ENCODE assay signal across 23 cellular contexts in genomic region chr3:38265604-38266307, GRCh38. TPM values are rescaled to one million over a fixed set of nuclear protein-coding genes. Genes with fewer than 3 reads are reported as not detected.
"Had no signal": no experiment of that assay in that cellular context is flagged by ENCODE, and none has a peak within 500 bp of the region (broad histone marks: within the 10 kb centered on the region; RNA-seq: fewer than 3 reads in every experiment).

TSS of gene SLC22A13 (plus strand) at chr3:38265812. CDS start at chr3:38265861, 49 bp downstream.

- H3K9me3 ChIP-seq: adrenal gland, thyroid gland had no signal

- H3K4me1 ChIP-seq: thyroid gland had no signal

- H3K36me3 ChIP-seq: adrenal gland, thyroid gland had no signal

- ATAC-seq: activated CD4-positive, CD25-positive, alpha-beta regulatory T cell treated with anti-CD3 and anti-CD28 coated beads, Interleukin-2, amount 50 U/mL, for 24 hours; activated naive CD4-positive, alpha-beta T cell treated with anti-CD3 and anti-CD28 coated beads, Interleukin-2, amount 50 U/mL, for 72 hours; activated T-cell treated with anti-CD3 and anti-CD28 coated beads, Interleukin-2, amount 50 U/mL, for 4 hours; effector memory CD8-positive, alpha-beta T cell had no signal

- H3K27me3 Mint-ChIP-seq: activated CD4-positive, alpha-beta T cell treated with anti-CD3 and anti-CD28 coated beads, Interleukin-2, amount 10 ng/mL, durations not matched to agents 7 days and 5 days; effector memory CD8-positive, alpha-beta T cell; naive B cell had no signal

- H3K27ac ChIP-seq: adrenal gland, parathyroid adenoma, thyroid gland had no signal

- H3K27ac Mint-ChIP-seq: activated CD4-positive, alpha-beta T cell treated with anti-CD3 and anti-CD28 coated beads, Interleukin-2, amount 10 ng/mL, durations not matched to agents 7 days and 5 days had no signal

- H3K9me3 Mint-ChIP-seq: activated CD4-positive, alpha-beta T cell treated with anti-CD3 and anti-CD28 coated beads, Interleukin-2, amount 10 ng/mL, durations not matched to agents 7 days and 5 days; activated naive CD4-positive, alpha-beta T cell treated with anti-CD3 and anti-CD28 coated beads, Interleukin-2, amount 50 U/mL, for 72 hours; activated T-cell treated with anti-CD3 and anti-CD28 coated beads, Interleukin-2, amount 50 U/mL, for 4 hours; effector memory CD8-positive, alpha-beta T cell had no signal

- H3K27me3 ChIP-seq: adrenal gland, thyroid gland had no signal

- DNase-seq: activated CD4-positive, alpha-beta T cell treated with anti-CD3 and anti-CD28 coated beads, Interleukin-2, amount 10 ng/mL, durations not matched to agents 7 days and 5 days; activated CD8-positive, alpha-beta memory T cell treated with anti-CD3 and anti-CD28 coated beads, Interleukin-2, amount 50 U/mL, for 4 hours; activated effector memory CD4-positive, alpha-beta T cell treated with anti-CD3 and anti-CD28 coated beads, Interleukin-2, amount 50 U/mL, for 16 hours; activated T-cell treated with anti-CD3 and anti-CD28 coated beads, Interleukin-2, amount 50 U/mL, for 4 hours; adrenal gland; dermis blood vessel endothelial cell; effector memory CD8-positive, alpha-beta T cell; foreskin fibroblast; hippocampal formation; left ventricle myocardium superior; naive B cell; retina; stimulated activated CD4-positive, alpha-beta T cell treated with anti-CD3 and anti-CD28 coated beads, Interleukin-12 subunit alpha, Interleukin-12 subunit beta, amount 100 ng/mL, for 4 hours; stimulated activated CD4-positive, alpha-beta T cell treated with anti-CD3 and anti-CD28 coated beads, Interleukin-1b, Interleukin-23, amount 100 ng/mL, for 48 hours; stimulated activated CD8-positive, alpha-beta memory T cell treated with anti-CD3 and anti-CD28 coated beads, Interleukin-4, amount 100 ng/mL, for 48 hours; stimulated activated naive CD4-positive, alpha-beta T cell; T-helper 1 cell; T1000; thyroid gland had no signal

- H3K4me3 Mint-ChIP-seq: activated CD4-positive, alpha-beta T cell treated with anti-CD3 and anti-CD28 coated beads, Interleukin-2, amount 10 ng/mL, durations not matched to agents 7 days and 5 days; activated T-cell treated with anti-CD3 and anti-CD28 coated beads, Interleukin-2, amount 50 U/mL, for 4 hours; effector memory CD8-positive, alpha-beta T cell; naive B cell had no signal

- H3K4me3 ChIP-seq: adrenal gland, thyroid gland had no signal

- H3K36me3 Mint-ChIP-seq: naive B cell had no signal

RNA-seq across cellular contexts. Expression of gene SLC22A13, which starts in this region (rescaled TPM):
- total RNA-seq: left ventricle myocardium superior, mononuclear cell had no signal
